Comparison of ENCODE assay signal across 39 cellular contexts in the genomic region with DNA sequence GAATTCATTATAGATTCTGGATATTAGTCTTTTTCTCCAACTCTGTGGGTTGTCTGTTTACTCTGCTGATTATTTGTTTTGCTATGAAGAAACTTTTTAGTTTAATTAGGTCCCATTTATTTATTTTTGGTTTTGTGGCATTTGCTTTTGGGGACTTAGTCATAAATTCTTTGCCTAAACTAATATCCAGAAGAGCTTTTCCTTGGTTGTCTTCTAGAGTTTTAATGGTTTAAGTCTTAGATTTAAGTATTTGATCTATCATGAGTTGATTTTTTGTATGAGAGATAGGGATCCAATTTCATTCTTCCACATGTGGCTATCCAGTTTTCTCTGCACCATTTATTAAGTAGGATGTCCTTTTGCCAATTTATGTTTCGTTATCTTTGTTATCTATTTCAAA.
"Had no signal": no experiment of that assay in that cellular context is flagged by ENCODE, and none has a peak within 500 bp of the region (broad histone marks: within the 10 kb centered on the region; RNA-seq: fewer than 3 reads in every experiment).

No MANE protein-coding gene starts in this region.

- DNase-seq: activated effector memory CD4-positive, alpha-beta T cell treated with anti-CD3 and anti-CD28 coated beads, Interleukin-2, amount 50 U/mL, for 16 hours; activated effector memory CD4-positive, alpha-beta T cell treated with Interleukin-2 at 50 U/mL for 16 hours; activated gamma-delta T cell; activated gamma-delta T cell treated with Interleukin-2 at 50 U/mL for 16 hours; activated naive CD4-positive, alpha-beta T cell; activated naive CD4-positive, alpha-beta T cell treated with anti-CD3 and anti-CD28 coated beads for 36 hours; activated naive CD4-positive, alpha-beta T cell treated with anti-CD3 and anti-CD28 coated beads, Interleukin-2, amount 10 ng/mL, durations not matched to agents 7 days and 5 days; activated naive CD4-positive, alpha-beta T cell treated with anti-CD3 and anti-CD28 coated beads, Interleukin-2, amount 50 U/mL, for 16 hours; activated naive CD4-positive, alpha-beta T cell treated with Interleukin-2 at 50 U/mL for 16 hours; activated naive CD8-positive, alpha-beta T cell treated with anti-CD3 and anti-CD28 coated beads for 36 hours; activated naive CD8-positive, alpha-beta T cell treated with anti-CD3 and anti-CD28 coated beads, Interleukin-2, amount 10 ng/mL, durations not matched to agents 7 days and 5 days; activated naive CD8-positive, alpha-beta T cell treated with anti-CD3 and anti-CD28 coated beads, Interleukin-2, amount 50 U/mL, for 24 hours; activated T-cell treated with anti-CD3 and anti-CD28 coated beads, Interleukin-2, amount 50 U/mL, for 24 hours; activated T-cell treated with anti-CD3 and anti-CD28 coated beads, Interleukin-2, amount 50 U/mL, for 4 hours; activated T-cell treated with anti-CD3 and anti-CD28 coated beads, Interleukin-2, amount 50 U/mL, for 48 hours; activated T-cell treated with anti-CD3 and anti-CD28 coated beads, Interleukin-2, amount 50 U/mL, for 72 hours; adrenal gland; amniotic stem cell; amygdala; anterior cingulate cortex; aorta; body of pancreas; brain microvascular endothelial cell; caudate nucleus; central memory CD4-positive, alpha-beta T cell; cerebellar nuclear complex had no signal

- H3K9me3 Mint-ChIP-seq: activated naive CD8-positive, alpha-beta T cell treated with anti-CD3 and anti-CD28 coated beads, Interleukin-2, amount 10 ng/mL, durations not matched to agents 7 days and 5 days; activated naive CD8-positive, alpha-beta T cell treated with anti-CD3 and anti-CD28 coated beads, Interleukin-2, amount 50 U/mL, for 24 hours had no signal

- H3K9me3 ChIP-seq: adrenal gland, ascending aorta, body of pancreas, breast epithelium had no signal

- H3K36me3 ChIP-seq: adrenal gland, ascending aorta, brain microvascular endothelial cell, breast epithelium, cardiac muscle cell had no signal

- H3K4me3 ChIP-seq: adrenal gland, ascending aorta, body of pancreas, breast epithelium, cardiac muscle cell had no signal

- H3K27me3 ChIP-seq: adrenal gland, ascending aorta, body of pancreas, brain microvascular endothelial cell, breast epithelium, cardiac muscle cell had no signal

- H3K4me1 Mint-ChIP-seq: activated naive CD4-positive, alpha-beta T cell treated with anti-CD3 and anti-CD28 coated beads, Interleukin-2, amount 10 ng/mL, durations not matched to agents 7 days and 5 days; activated naive CD4-positive, alpha-beta T cell treated with anti-CD3 and anti-CD28 coated beads, Interleukin-2, amount 50 U/mL, for 24 hours; activated naive CD8-positive, alpha-beta T cell treated with anti-CD3 and anti-CD28 coated beads for 36 hours; activated naive CD8-positive, alpha-beta T cell treated with anti-CD3 and anti-CD28 coated beads, Interleukin-2, amount 10 ng/mL, durations not matched to agents 7 days and 5 days; activated naive CD8-positive, alpha-beta T cell treated with anti-CD3 and anti-CD28 coated beads, Interleukin-2, amount 50 U/mL, for 24 hours; activated T-helper 17 cell treated with anti-CD3 and anti-CD28 coated beads, Interleukin-2, amount 50 U/mL, for 72 hours; brain; central memory CD8-positive, alpha-beta T cell had no signal

- H3K4me3 Mint-ChIP-seq: activated naive CD4-positive, alpha-beta T cell treated with anti-CD3 and anti-CD28 coated beads for 36 hours; activated naive CD4-positive, alpha-beta T cell treated with anti-CD3 and anti-CD28 coated beads, Interleukin-2, amount 10 ng/mL, durations not matched to agents 7 days and 5 days; activated naive CD4-positive, alpha-beta T cell treated with anti-CD3 and anti-CD28 coated beads, Interleukin-2, amount 50 U/mL, for 24 hours; activated naive CD8-positive, alpha-beta T cell; activated naive CD8-positive, alpha-beta T cell treated with anti-CD3 and anti-CD28 coated beads for 36 hours; activated naive CD8-positive, alpha-beta T cell treated with anti-CD3 and anti-CD28 coated beads, Interleukin-2, amount 10 ng/mL, durations not matched to agents 7 days and 5 days; activated naive CD8-positive, alpha-beta T cell treated with anti-CD3 and anti-CD28 coated beads, Interleukin-2, amount 50 U/mL, for 24 hours; activated T-cell treated with anti-CD3 and anti-CD28 coated beads, Interleukin-2, amount 50 U/mL, for 24 hours; activated T-cell treated with anti-CD3 and anti-CD28 coated beads, Interleukin-2, amount 50 U/mL, for 4 hours; activated T-cell treated with anti-CD3 and anti-CD28 coated beads, Interleukin-2, amount 50 U/mL, for 72 hours; activated T-helper 1 cell treated with anti-CD3 and anti-CD28 coated beads, Interleukin-12 subunit alpha, Interleukin-12 subunit beta, Interleukin-2, Interleukin-4 antibody, amounts not matched to agents 30 ng/mL and 10 ng/mL and 1 ng/mL, durations not matched to agents 14 hours and 24 hours and 36 hours; activated T-helper 17 cell treated with anti-CD3 and anti-CD28 coated beads, Interleukin-2, amount 50 U/mL, for 72 hours; brain; central memory CD8-positive, alpha-beta T cell had no signal

- ATAC-seq: activated naive CD4-positive, alpha-beta T cell treated with anti-CD3 and anti-CD28 coated beads, Interleukin-2, amount 50 U/mL, for 72 hours; activated naive CD8-positive, alpha-beta T cell treated with anti-CD3 and anti-CD28 coated beads, Interleukin-2, amount 50 U/mL, for 24 hours; activated T-cell treated with anti-CD3 and anti-CD28 coated beads, Interleukin-2, amount 50 U/mL, for 4 hours; activated T-cell treated with anti-CD3 and anti-CD28 coated beads, Interleukin-2, amount 50 U/mL, for 72 hours; activated T-helper 17 cell treated with anti-CD3 and anti-CD28 coated beads, Interleukin-2, amount 50 U/mL, for 72 hours; body of pancreas had no signal

- H3K27ac Mint-ChIP-seq: activated naive CD4-positive, alpha-beta T cell treated with anti-CD3 and anti-CD28 coated beads for 36 hours; activated naive CD4-positive, alpha-beta T cell treated with anti-CD3 and anti-CD28 coated beads, Interleukin-2, amount 10 ng/mL, durations not matched to agents 7 days and 5 days; activated naive CD4-positive, alpha-beta T cell treated with anti-CD3 and anti-CD28 coated beads, Interleukin-2, amount 50 U/mL, for 24 hours; activated naive CD4-positive, alpha-beta T cell treated with anti-CD3 and anti-CD28 coated beads, Interleukin-2, amount 50 U/mL, for 72 hours; activated naive CD8-positive, alpha-beta T cell; activated naive CD8-positive, alpha-beta T cell treated with anti-CD3 and anti-CD28 coated beads for 36 hours; activated naive CD8-positive, alpha-beta T cell treated with anti-CD3 and anti-CD28 coated beads, Interleukin-2, amount 10 ng/mL, durations not matched to agents 7 days and 5 days; activated naive CD8-positive, alpha-beta T cell treated with anti-CD3 and anti-CD28 coated beads, Interleukin-2, amount 50 U/mL, for 24 hours; activated T-cell treated with anti-CD3 and anti-CD28 coated beads, Interleukin-2, amount 50 U/mL, for 24 hours; activated T-cell treated with anti-CD3 and anti-CD28 coated beads, Interleukin-2, amount 50 U/mL, for 72 hours; activated T-helper 1 cell treated with anti-CD3 and anti-CD28 coated beads, Interleukin-12 subunit alpha, Interleukin-12 subunit beta, Interleukin-2, Interleukin-4 antibody, amounts not matched to agents 30 ng/mL and 10 ng/mL and 1 ng/mL, durations not matched to agents 14 hours and 24 hours and 36 hours; activated T-helper 17 cell treated with anti-CD3 and anti-CD28 coated beads, Interleukin-2, amount 50 U/mL, for 72 hours; activated T-helper 2 cell treated with anti-CD3 and anti-CD28 coated beads, Interferon-gamma antibody, Interleukin-2, Interleukin-4, amounts not matched to agents 10 μg/mL and 5 μg/mL and 100 μg/mL, durations not matched to agents 14 hours and 24 hours and 36 hours; brain had no signal

- H3K36me3 Mint-ChIP-seq: activated naive CD4-positive, alpha-beta T cell treated with anti-CD3 and anti-CD28 coated beads, Interleukin-2, amount 10 ng/mL, durations not matched to agents 7 days and 5 days; activated naive CD4-positive, alpha-beta T cell treated with anti-CD3 and anti-CD28 coated beads, Interleukin-2, amount 50 U/mL, for 24 hours; activated naive CD4-positive, alpha-beta T cell treated with anti-CD3 and anti-CD28 coated beads, Interleukin-2, amount 50 U/mL, for 72 hours; activated naive CD8-positive, alpha-beta T cell treated with anti-CD3 and anti-CD28 coated beads for 36 hours; activated naive CD8-positive, alpha-beta T cell treated with anti-CD3 and anti-CD28 coated beads, Interleukin-2, amount 10 ng/mL, durations not matched to agents 7 days and 5 days; brain had no signal

- FAIRE-seq: astrocyte, bronchial epithelial cell had no signal

- H3K4me1 ChIP-seq: adrenal gland, ascending aorta, breast epithelium had no signal

- H3K27ac ChIP-seq: adrenal gland, ascending aorta, body of pancreas, brain microvascular endothelial cell, breast epithelium, cardiac muscle cell had no signal

- H3K27me3 Mint-ChIP-seq: activated naive CD4-positive, alpha-beta T cell treated with anti-CD3 and anti-CD28 coated beads, Interleukin-2, amount 10 ng/mL, durations not matched to agents 7 days and 5 days; activated naive CD4-positive, alpha-beta T cell treated with anti-CD3 and anti-CD28 coated beads, Interleukin-2, amount 50 U/mL, for 24 hours; activated naive CD8-positive, alpha-beta T cell; activated naive CD8-positive, alpha-beta T cell treated with anti-CD3 and anti-CD28 coated beads for 36 hours; activated naive CD8-positive, alpha-beta T cell treated with anti-CD3 and anti-CD28 coated beads, Interleukin-2, amount 10 ng/mL, durations not matched to agents 7 days and 5 days; activated naive CD8-positive, alpha-beta T cell treated with anti-CD3 and anti-CD28 coated beads, Interleukin-2, amount 50 U/mL, for 24 hours; activated T-cell treated with anti-CD3 and anti-CD28 coated beads, Interleukin-2, amount 50 U/mL, for 24 hours; activated T-helper 17 cell treated with anti-CD3 and anti-CD28 coated beads, Interleukin-2, amount 50 U/mL, for 72 hours; brain; central memory CD8-positive, alpha-beta T cell had no signal
